ENCODE assay signal across 8 cellular contexts in genomic region chr16:85330694-85331188, GRCh38.
DNase-seq lines count a peak whose midpoint lies in the region; ATAC-seq and TF ChIP-seq lines count a peak whose summit lies in the region.

No MANE protein-coding gene starts in this region.

- H3K9me3 ChIP-seq in BE2C (no peaks in the 10 kb centered on the region), iPS-18a (ENCODE audit: control insufficient read depth, low read depth, low read length) (no peaks in the 10 kb centered on the region), tibial artery (no peaks in the 10 kb centered on the region)

- H3K9ac ChIP-seq in iPS-18a (ENCODE audit: low read length): no peak overlapping the region

- peak; percentile 52 for DNase-seq in BE2C
- DNase-seq in GM06990 (ENCODE audit: extremely low read depth, insufficient read length): no peak
- DNase-seq in NCI-H1930 (lab: John Stamatoyannopoulos, UW): peak; percentile 16 to 49
- DNase-seq in activated naive CD8-positive, alpha-beta T cell treated with anti-CD3 and anti-CD28 coated beads, Interleukin-2, amount 50 U/mL, for 24 hours: no peak
- peak in 1 of 2 donors; percentile 51 for DNase-seq in tibial artery

- H3K27ac Mint-ChIP-seq in activated naive CD8-positive, alpha-beta T cell treated with anti-CD3 and anti-CD28 coated beads, Interleukin-2, amount 50 U/mL, for 24 hours: no peak overlapping the region

- TF ChIP-seq CTCF in BE2C (IDR thresholded peaks at IDR 0.05; ENCODE audit: low read depth, low read length): peak; percentile 77
- TF ChIP-seq CTCF in GM06990 (IDR thresholded peaks at IDR 0.05; ENCODE audit: insufficient read depth, low read length, poor library complexity, severe bottlenecking): peak; percentile 55
- peak; percentile 37 to 44 for TF ChIP-seq CTCF in tibial artery (IDR thresholded peaks at IDR 0.05)

- H3K27ac ChIP-seq in iPS-18a (ENCODE audit: low read length) (no peak overlapping the region), tibial artery (no peak overlapping the region)

- H3K4me1 Mint-ChIP-seq in activated naive CD8-positive, alpha-beta T cell treated with anti-CD3 and anti-CD28 coated beads, Interleukin-2, amount 50 U/mL, for 24 hours: peaks cover 17% of the 10 kb centered on the region

- no peak overlapping the region for H3K4me3 Mint-ChIP-seq in activated naive CD8-positive, alpha-beta T cell treated with anti-CD3 and anti-CD28 coated beads, Interleukin-2, amount 50 U/mL, for 24 hours

- no peaks in the 10 kb centered on the region for H3K36me3 Mint-ChIP-seq in activated naive CD8-positive, alpha-beta T cell treated with anti-CD3 and anti-CD28 coated beads, Interleukin-2, amount 50 U/mL, for 24 hours (ENCODE audit: low read depth)

- peak; percentile 56 for ATAC-seq in activated naive CD8-positive, alpha-beta T cell treated with anti-CD3 and anti-CD28 coated beads, Interleukin-2, amount 50 U/mL, for 24 hours
- ATAC-seq in GM21619 (IDR thresholded peaks at IDR 0.05; ENCODE audit: unreplicated experiment) (no peak), HG03108 (IDR thresholded peaks at IDR 0.05; ENCODE audit: unreplicated experiment) (no peak)

- no peak overlapping the region for H3K4me3 ChIP-seq in BE2C (ENCODE audit: low read depth, low read length)
- no peak overlapping the region for H3K4me3 ChIP-seq in GM06990 (replicated peaks; ENCODE audit: low read depth, low read length)
- peak overlapping the region; percentile 33 for H3K4me3 ChIP-seq in iPS-18a (ENCODE audit: low read length)
- H3K4me3 ChIP-seq in tibial artery: no peak overlapping the region

- H3K4me1 ChIP-seq in BE2C: peaks cover 28% of the 10 kb centered on the region
- peaks cover 42% of the 10 kb centered on the region for H3K4me1 ChIP-seq in iPS-18a (ENCODE audit: control insufficient read depth, low read depth, low read length)
- H3K4me1 ChIP-seq in tibial artery: peaks cover 0 to 35% (median 28%) of the 10 kb centered on the region in 4 donors

- H3K27me3 Mint-ChIP-seq in activated naive CD8-positive, alpha-beta T cell treated with anti-CD3 and anti-CD28 coated beads, Interleukin-2, amount 50 U/mL, for 24 hours: peaks cover 6% of the 10 kb centered on the region

- intact Hi-C loops in tibial artery (cut with DNase I; ENCODE audit: low total_unique reads): no loop called here

- H3K36me3 ChIP-seq in BE2C: no peaks in the 10 kb centered on the region
- no peaks in the 10 kb centered on the region for H3K36me3 ChIP-seq in GM06990 (ENCODE audit: control insufficient read depth, insufficient read depth, low read length)
- H3K36me3 ChIP-seq in iPS-18a (ENCODE audit: control insufficient read depth, low read depth, low read length): no peaks in the 10 kb centered on the region
- H3K36me3 ChIP-seq in tibial artery: no peaks in the 10 kb centered on the region

- H3K27me3 ChIP-seq in BE2C (no peaks in the 10 kb centered on the region), GM06990 (replicated peaks; ENCODE audit: control insufficient read depth, insufficient read depth, low read length) (no peaks in the 10 kb centered on the region; the same call in 1 of the 2 replicates), iPS-18a (ENCODE audit: control insufficient read depth, insufficient read depth, low read length) (peaks cover 51% of the 10 kb centered on the region), tibial artery (peaks cover 0 to 24% of the 10 kb centered on the region in 2 donors)

- H3K9me3 Mint-ChIP-seq in activated naive CD8-positive, alpha-beta T cell treated with anti-CD3 and anti-CD28 coated beads, Interleukin-2, amount 50 U/mL, for 24 hours: no peaks in the 10 kb centered on the region

Comparison
In these comparisons a context has a peak if more than half of its experiments do, and no peak if none do; other contexts are left out.
1. DNase-seq: peak in BE2C (single experiment) and NCI-H1930 (2 of 2); none in GM06990 (single experiment) and activated naive CD8-positive, alpha-beta T cell treated with anti-CD3 and anti-CD28 coated beads, Interleukin-2, amount 50 U/mL, for 24 hours (single experiment).
2. Peak in every context shown above with its lines, with median percentiles within 50 percentile points of each other: CTCF ChIP-seq.